Comparison of ENCODE assay signal across 23 cellular contexts in genomic region chr4:112418092-112418491, GRCh38.
DNase-seq lines count a peak whose midpoint lies in the region; ATAC-seq and TF ChIP-seq lines count a peak whose summit lies in the region.
"Had no signal": no experiment of that assay in that cellular context is flagged by ENCODE, and none has a peak within 500 bp of the region (broad histone marks: within the 10 kb centered on the region; RNA-seq: fewer than 3 reads in every experiment).

No MANE protein-coding gene starts in this region.

- H3K4me1 ChIP-seq in NT2/D1 (ENCODE audit: insufficient read depth, insufficient read length), result no peaks in the 10 kb centered on the region
- peaks cover 0 to under 1% of the 10 kb centered on the region in 2 donors for H3K4me1 ChIP-seq in neuronal stem cell (ENCODE audit: control insufficient read depth in 2 of 2, insufficient read depth in 1 of 2, low read depth in 1 of 2, low read length in 2 of 2)
- H3K4me1 ChIP-seq in GM23248 (ENCODE audit: insufficient read depth), result no peaks in the 10 kb centered on the region
- H3K4me1 ChIP-seq: colonic mucosa had no signal

- no peaks in the 10 kb centered on the region for H3K9me3 Mint-ChIP-seq in endothelial cell (ENCODE audit: unreplicated experiment)
- H3K9me3 Mint-ChIP-seq: activated T-helper 1 cell treated with anti-CD3 and anti-CD28 coated beads, Interleukin-12 subunit alpha, Interleukin-12 subunit beta, Interleukin-2, Interleukin-4 antibody, amounts not matched to agents 30 ng/mL and 10 ng/mL and 1 ng/mL, durations not matched to agents 14 hours and 24 hours and 36 hours; T-helper 2 cell treated with Interferon-gamma antibody and Interleukin-4, amounts not matched to agents 5 μg/mL and 100 μg/mL, for 36 hours had no signal

- H3K79me1 ChIP-seq in neuronal stem cell (ENCODE audit: low read depth, low read length), result no peaks in the 10 kb centered on the region

- H3K14ac ChIP-seq in neuronal stem cell (ENCODE audit: low read length), result no peak overlapping the region

- no peak overlapping the region for H2BK5ac ChIP-seq in neuronal stem cell (ENCODE audit: low read length)

- no CpG with 5 or more reads among the region's 10 CpGs for WGBS in neuronal stem cell (ENCODE audit: extremely low coverage in 2 of 2, insufficient read length in 2 of 2, insufficient replicate concordance in 1 of 2), 2 donors
- 75 to 77% methylated on average over 10 of the region's 10 CpGs for WGBS in GM23248 (ENCODE audit: low coverage in 1 of 2, low lambda C conversion rate in 2 of 2, missing lambda C conversion rate in 2 of 2), 2 experiments

- H3K79me2 ChIP-seq in GM23248 (ENCODE audit: insufficient read depth), result no peaks in the 10 kb centered on the region

- H3K18ac ChIP-seq in neuronal stem cell (ENCODE audit: low read length), result peak overlapping the region; percentile 42

- H3K9me3 ChIP-seq in NT2/D1 (ENCODE audit: insufficient read depth, low read length) (0 out of 2 replicates have a peak, but pooled peaks cover 3% of the 10 kb centered on the region), neuronal stem cell (replicated peaks in 1 of 2; ENCODE audit: control insufficient read depth in 2 of 2, insufficient read depth in 1 of 2, low read depth in 1 of 2, low read length in 2 of 2) (peaks cover 0 to 4% of the 10 kb centered on the region in 2 donors), GM23248 (ENCODE audit: low read depth) (no peaks in the 10 kb centered on the region)
- H3K9me3 ChIP-seq: colonic mucosa had no signal

- H3K27me3 Mint-ChIP-seq in endothelial cell (ENCODE audit: unreplicated experiment), result peaks cover 3% of the 10 kb centered on the region
- H3K27me3 Mint-ChIP-seq: naive B cell had no signal

- no peak overlapping the region for H3K23ac ChIP-seq in neuronal stem cell (ENCODE audit: low read depth, low read length, poor library complexity)

- no peaks in the 10 kb centered on the region for H3F3A ChIP-seq in GM23248 (ENCODE audit: insufficient read depth)

- no peaks in the 10 kb centered on the region for H3K9me2 ChIP-seq in GM23248 (ENCODE audit: insufficient read depth)

- no peak overlapping the region for H2BK12ac ChIP-seq in neuronal stem cell (ENCODE audit: low read length)

- H2AFZ ChIP-seq in neuronal stem cell (ENCODE audit: low read length) (no peak overlapping the region), GM23248 (no peak overlapping the region)

- in situ Hi-C loops in GM23248 (cut with MboI), result no loop called here

- H3K4me3 ChIP-seq in NT2/D1 (ENCODE audit: insufficient read length, low read depth) (no peak overlapping the region), neuronal stem cell (ENCODE audit: low read length in 2 of 2) (peak overlapping the region in 1 of 2 donors; percentile 28), GM23248 (no peak overlapping the region)
- H3K4me3 ChIP-seq: colonic mucosa had no signal

- H4K8ac ChIP-seq in neuronal stem cell (ENCODE audit: low read depth, low read length), result no peak overlapping the region

- H3K9ac ChIP-seq in NT2/D1 (ENCODE audit: insufficient read length, low read depth) (no peak overlapping the region), neuronal stem cell (ENCODE audit: low read depth, low read length, poor library complexity) (no peak overlapping the region), GM23248 (no peak overlapping the region)

- no peaks in the 10 kb centered on the region for H4K20me1 ChIP-seq in GM23248 (ENCODE audit: insufficient read depth)

- TF ChIP-seq CTCF in endothelial cell (IDR thresholded peaks at IDR 0.05; ENCODE audit: unreplicated experiment), result no peak

- peak overlapping the region; percentile 4 for H3K4ac ChIP-seq in neuronal stem cell (ENCODE audit: low read length)

- H2AK5ac ChIP-seq in neuronal stem cell (ENCODE audit: low read depth, low read length), result peak overlapping the region; percentile 24

- peak overlapping the region; percentile 77 for H2BK15ac ChIP-seq in neuronal stem cell (ENCODE audit: low read length)

- DNase-seq in NCI-H82 (lab: John Stamatoyannopoulos, UW) (peak; percentile 3), NCI-H82 treated with DMSO at 0.1 percent for 48 hours (lab: John Stamatoyannopoulos, UW; ENCODE audit: unreplicated experiment) (no peak), NT2/D1 (ENCODE audit: low read depth, low spot score) (peak; percentile 9), endothelial cell (ENCODE audit: low spot score) (peak; percentile 50), neuronal stem cell (ENCODE audit: low spot score) (no peak), GM23248 (no peak), NCI-H1105 (lab: John Stamatoyannopoulos, UW) (no peak)
- DNase-seq: activated naive CD4-positive, alpha-beta T cell treated with anti-CD3 and anti-CD28 coated beads, Interleukin-2, amount 50 U/mL, for 16 hours; amygdala; colonic mucosa; DMS79 treated with DMSO at 0.1 percent for 48 hours; KBM-7; naive B cell; NCI-H1694; NCI-H526 treated with DMSO at 0.1 percent for 48 hours; small intestine; stimulated activated CD4-positive, alpha-beta T cell treated with anti-CD3 and anti-CD28 coated beads, Interleukin-1b, Interleukin-23, amount 100 ng/mL, for 48 hours; substantia nigra had no signal

- H3K27ac ChIP-seq in neuronal stem cell (replicated peaks; ENCODE audit: low read length) (no peak overlapping the region), GM23248 (no peak overlapping the region)
- H3K27ac ChIP-seq: colonic mucosa, VCaP had no signal

- H3K4me1 Mint-ChIP-seq in endothelial cell (ENCODE audit: unreplicated experiment), result no peaks in the 10 kb centered on the region
- H3K4me1 Mint-ChIP-seq: naive B cell had no signal

- no peaks in the 10 kb centered on the region for H3K27me3 ChIP-seq in NT2/D1 (ENCODE audit: insufficient read depth, insufficient read length)
- peaks cover 0 to 2% (median 0%) of the 10 kb centered on the region in 3 experiments for H3K27me3 ChIP-seq in neuronal stem cell (ENCODE audit: control insufficient read depth in 3 of 3, insufficient read depth in 3 of 3, low read depth in 1 of 3, low read length in 3 of 3)
- no peaks in the 10 kb centered on the region for H3K27me3 ChIP-seq in GM23248 (replicated peaks; ENCODE audit: insufficient read depth)
- H3K27me3 ChIP-seq: colonic mucosa had no signal

- no peak overlapping the region for H3K4me2 ChIP-seq in neuronal stem cell (ENCODE audit: insufficient read depth, low read length, poor library complexity, severe bottlenecking)
- no peak overlapping the region for H3K4me2 ChIP-seq in GM23248 (ENCODE audit: unreplicated experiment)

- ATAC-seq in SK-N-SH treated with all-trans-retinoic acid at 6 μM for 48 hours, result no peak
- ATAC-seq: left lobe of liver had no signal

- no peak overlapping the region for H3K27ac Mint-ChIP-seq in endothelial cell (ENCODE audit: unreplicated experiment)
- H3K27ac Mint-ChIP-seq: activated T-helper 1 cell treated with anti-CD3 and anti-CD28 coated beads, Interleukin-12 subunit alpha, Interleukin-12 subunit beta, Interleukin-2, Interleukin-4 antibody, amounts not matched to agents 30 ng/mL and 10 ng/mL and 1 ng/mL, durations not matched to agents 14 hours and 24 hours and 36 hours; T-helper 2 cell treated with Interferon-gamma antibody and Interleukin-4, amounts not matched to agents 5 μg/mL and 100 μg/mL, for 36 hours had no signal

- no peak overlapping the region for H3K4me3 Mint-ChIP-seq in endothelial cell (ENCODE audit: unreplicated experiment)
- H3K4me3 Mint-ChIP-seq: activated T-helper 1 cell treated with anti-CD3 and anti-CD28 coated beads, Interleukin-12 subunit alpha, Interleukin-12 subunit beta, Interleukin-2, Interleukin-4 antibody, amounts not matched to agents 30 ng/mL and 10 ng/mL and 1 ng/mL, durations not matched to agents 14 hours and 24 hours and 36 hours; naive B cell; T-helper 2 cell treated with Interferon-gamma antibody and Interleukin-4, amounts not matched to agents 5 μg/mL and 100 μg/mL, for 36 hours had no signal

- no peaks in the 10 kb centered on the region for H3K36me3 ChIP-seq in NT2/D1 (ENCODE audit: insufficient read depth, insufficient read length, low read length)
- H3K36me3 ChIP-seq in neuronal stem cell (replicated peaks in 1 of 2; ENCODE audit: control insufficient read depth in 2 of 2, insufficient read depth in 2 of 2, low read length in 2 of 2), result no peaks in the 10 kb centered on the region
- H3K36me3 ChIP-seq in GM23248 (ENCODE audit: low read depth), result 0 out of 2 replicates have a peak, but pooled peaks cover 4% of the 10 kb centered on the region
- H3K36me3 ChIP-seq: colonic mucosa had no signal

- peak overlapping the region; percentile 64 for H2BK120ac ChIP-seq in neuronal stem cell (ENCODE audit: low read depth, low read length)

- no peaks in the 10 kb centered on the region for H3K36me3 Mint-ChIP-seq in endothelial cell (ENCODE audit: low read depth, unreplicated experiment)

- H4K91ac ChIP-seq in neuronal stem cell (ENCODE audit: low read depth, low read length, poor library complexity), result no peak overlapping the region

TF ChIP-seq in SK-N-SH treated with all-trans-retinoic acid at 6 μM for 48 hours, 23 proteins besides CTCF, POLR2A, EP300 and RAD21 (continues in another document):
- TF ChIP-seq TOX (CRISPR knock-in tag; IDR thresholded peaks at IDR 0.05; ENCODE audit: borderline replicate concordance) (no peak), TCF4 (CRISPR knock-in tag; IDR thresholded peaks at IDR 0.05; ENCODE audit: borderline replicate concordance) (no peak), ARNTL (CRISPR knock-in tag; IDR thresholded peaks at IDR 0.05; ENCODE audit: borderline replicate concordance, low read depth) (no peak), POU6F1 (CRISPR knock-in tag; IDR thresholded peaks at IDR 0.05; ENCODE audit: borderline replicate concordance, low read depth) (no peak), ZFP30 (CRISPR knock-in tag; IDR thresholded peaks at IDR 0.05) (no peak), ISL1 (CRISPR knock-in tag; IDR thresholded peaks at IDR 0.05) (no peak), BACH2 (CRISPR knock-in tag; IDR thresholded peaks at IDR 0.05; ENCODE audit: borderline replicate concordance) (no peak), ESRRG (CRISPR knock-in tag; IDR thresholded peaks at IDR 0.05) (no peak), ZNF565 (CRISPR knock-in tag; conservative IDR thresholded peaks at IDR 0.05; ENCODE audit: low read depth) (no peak)

Comparison
In these comparisons a context has a peak if more than half of its experiments do, and no peak if none do; other contexts are left out.
1. DNase-seq: peak in NCI-H82 (single experiment), NT2/D1 (single experiment) and endothelial cell (single experiment); none in NCI-H82 treated with DMSO at 0.1 percent for 48 hours (single experiment), neuronal stem cell (single experiment), GM23248 (single experiment) and NCI-H1105 (single experiment).